In genomic region chr19:12669272-12670158, GRCh38 we compare ENCODE assay signal across 1 cellular context.
TF ChIP-seq lines count a peak whose summit lies in the region.

No MANE protein-coding gene starts in this region.

TF ChIP-seq in HepG2, 621 proteins besides CTCF, POLR2A, EP300 and RAD21 (continued from another document and continues in another):
- TF ChIP-seq ZNF276 (CRISPR knock-in tag; IDR thresholded peaks at IDR 0.05; ENCODE audit: low read depth) (no peak; the same call in 1 of the 2 replicates), ZNF576 (CRISPR knock-in tag; IDR thresholded peaks at IDR 0.05) (0 out of 2 replicates have a peak, but pooled peaks have one; percentile 44), ZNF30 (CRISPR knock-in tag; IDR thresholded peaks at IDR 0.05) (no peak), ZNF431 (CRISPR knock-in tag; IDR thresholded peaks at IDR 0.05; ENCODE audit: borderline replicate concordance, low read depth) (no peak), MTA1 (CRISPR knock-in tag; IDR thresholded peaks at IDR 0.05; ENCODE audit: borderline replicate concordance) (no peak; the same call in 1 of the 2 replicates), GABPA (IDR thresholded peaks at IDR 0.05; ENCODE audit: low read depth, low read length) (peak; percentile 94), GABPA (CRISPR knock-in tag; IDR thresholded peaks at IDR 0.05; ENCODE audit: low read depth) (peak; percentile 98), ZNF558 (CRISPR knock-in tag; IDR thresholded peaks at IDR 0.05; ENCODE audit: borderline replicate concordance) (peak; percentile 81; the same call in 1 of the 2 replicates), NPAS2 (CRISPR knock-in tag; IDR thresholded peaks at IDR 0.05; ENCODE audit: borderline replicate concordance) (no peak), ZNF317 (CRISPR knock-in tag; IDR thresholded peaks at IDR 0.05) (no peak), ZBTB8A (CRISPR knock-in tag; IDR thresholded peaks at IDR 0.05; ENCODE audit: borderline replicate concordance, low read depth) (no peak), GRHL1 (CRISPR knock-in tag; conservative IDR thresholded peaks at IDR 0.05) (no peak), ZNF282 (IDR thresholded peaks at IDR 0.05; ENCODE audit: partially characterized antibody) (no peak), PRDM4 (CRISPR knock-in tag; IDR thresholded peaks at IDR 0.05; ENCODE audit: borderline replicate concordance) (no peak), ZNF574 (CRISPR knock-in tag; IDR thresholded peaks at IDR 0.05) (peak; percentile 88), TBX2 (CRISPR knock-in tag; IDR thresholded peaks at IDR 0.05; ENCODE audit: borderline replicate concordance) (peak; percentile 57), ZNF724P (CRISPR knock-in tag; IDR thresholded peaks at IDR 0.05; ENCODE audit: borderline replicate concordance) (no peak), FOXO1 (CRISPR knock-in tag; IDR thresholded peaks at IDR 0.05) (no peak; the same call in 1 of the 2 replicates), ZNF530 (CRISPR knock-in tag; IDR thresholded peaks at IDR 0.05; ENCODE audit: low read depth) (no peak), DR1 (CRISPR knock-in tag; IDR thresholded peaks at IDR 0.05) (no peak), ZNF788 (CRISPR knock-in tag; IDR thresholded peaks at IDR 0.05; ENCODE audit: borderline replicate concordance) (peak; percentile 60; the same call in 1 of the 2 replicates), THAP11 (CRISPR knock-in tag; IDR thresholded peaks at IDR 0.05) (peak; percentile 94), ZNF782 (CRISPR knock-in tag; IDR thresholded peaks at IDR 0.05; ENCODE audit: borderline replicate concordance) (no peak), PRDM10 (CRISPR knock-in tag; IDR thresholded peaks at IDR 0.05; ENCODE audit: low read depth) (no peak), BATF2 (CRISPR knock-in tag; IDR thresholded peaks at IDR 0.05) (no peak), HNRNPH1 (optimal IDR thresholded peaks at IDR 0.05; ENCODE audit: low read depth, low read length) (no peak), ZBTB2 (CRISPR knock-in tag; IDR thresholded peaks at IDR 0.05; ENCODE audit: low read depth) (no peak), FOXM1 (CRISPR knock-in tag; IDR thresholded peaks at IDR 0.05) (no peak), ETS1 (CRISPR knock-in tag; IDR thresholded peaks at IDR 0.05) (no peak), MED13 (CRISPR knock-in tag; IDR thresholded peaks at IDR 0.05) (no peak), TCF7L2 (IDR thresholded peaks at IDR 0.05; ENCODE audit: low read depth, low read length) (no peak), ARID5B (CRISPR knock-in tag; IDR thresholded peaks at IDR 0.05) (no peak), SMAD1 (CRISPR knock-in tag; IDR thresholded peaks at IDR 0.05; ENCODE audit: borderline replicate concordance, low read depth) (no peak), IKZF5 (CRISPR knock-in tag; IDR thresholded peaks at IDR 0.05) (no peak; the same call in 1 of the 2 replicates), RBFOX2 (IDR thresholded peaks at IDR 0.05; ENCODE audit: low read depth, low read length) (peak; percentile 69)
